ENCODE assay signal across 1 cellular context in the genomic region with DNA sequence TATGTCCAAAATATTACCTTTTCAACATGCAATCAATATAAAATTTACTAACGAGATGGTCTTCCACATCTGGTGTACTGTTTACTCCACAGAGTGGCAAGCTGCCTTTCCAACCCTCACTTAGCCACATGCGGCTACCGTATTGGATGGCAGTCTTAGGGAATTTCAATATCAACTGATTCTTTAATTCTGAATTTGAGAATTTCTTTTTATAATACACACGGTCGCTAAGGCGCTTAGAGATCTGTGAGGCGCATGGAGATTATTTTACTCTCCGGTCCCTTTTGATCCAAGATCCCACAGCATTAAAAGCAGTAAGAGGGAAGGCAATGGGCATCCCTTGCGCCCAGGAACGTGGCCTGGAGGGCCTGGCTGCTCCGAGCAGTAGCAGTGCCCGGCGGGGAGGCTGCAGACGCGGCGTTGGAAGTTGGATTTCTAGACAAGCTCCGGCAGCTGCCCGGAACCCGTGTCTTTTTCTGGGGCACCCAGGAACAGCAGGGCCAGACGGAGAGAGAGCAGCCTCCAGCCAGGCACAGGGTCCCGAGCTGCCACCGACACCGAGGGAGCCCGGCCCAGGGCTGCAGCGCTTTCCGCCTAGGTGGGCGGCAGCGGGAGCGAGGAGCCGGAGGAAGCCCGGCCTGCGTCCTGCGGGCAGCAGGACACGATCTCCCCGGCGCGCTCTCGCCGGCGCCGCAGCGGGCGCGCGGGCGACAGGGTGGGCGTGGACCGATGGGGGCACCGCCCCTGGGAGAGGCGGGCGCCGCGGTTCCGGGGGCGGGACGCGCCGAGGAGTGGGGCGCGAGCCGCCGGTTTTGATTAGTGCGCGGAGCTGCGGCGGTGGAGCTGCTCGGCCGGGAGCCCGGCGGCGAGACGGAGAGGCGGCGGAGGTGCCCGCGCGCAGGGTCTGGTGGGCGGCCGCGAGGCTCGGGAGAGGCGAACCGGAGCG.
TF ChIP-seq lines count a peak whose summit lies in the region.

Gene UGCG, plus strand, starts transcription at position 819 of the 946 bp plus-strand sequence. CDS start 402 bp downstream, outside the sequence.

TF ChIP-seq in HepG2, 621 proteins besides CTCF, POLR2A, EP300 and RAD21 (continued from another document and continues in another):
- TF ChIP-seq SNAPC4 (CRISPR knock-in tag; IDR thresholded peaks at IDR 0.05) = no peak
- no peak for TF ChIP-seq CEBPZ (IDR thresholded peaks at IDR 0.05; ENCODE audit: low read length)
- no peak; the same call in 1 of the 2 replicates for TF ChIP-seq ZNF777 (CRISPR knock-in tag; IDR thresholded peaks at IDR 0.05)
- TF ChIP-seq ZNF317 (CRISPR knock-in tag; IDR thresholded peaks at IDR 0.05) = peak; percentile 21; the same call in 1 of the 2 replicates
- no peak for TF ChIP-seq ZNF484 (CRISPR knock-in tag; IDR thresholded peaks at IDR 0.05; ENCODE audit: borderline replicate concordance, low read depth)
- no peak for TF ChIP-seq ZNF780A (CRISPR knock-in tag; IDR thresholded peaks at IDR 0.05)
- no peak for TF ChIP-seq RBM22 (optimal IDR thresholded peaks at IDR 0.05; ENCODE audit: low read length)
- no peak for TF ChIP-seq GTF2F1 (IDR thresholded peaks at IDR 0.05; ENCODE audit: low read length)
- no peak for TF ChIP-seq FOXK1 (CRISPR knock-in tag; IDR thresholded peaks at IDR 0.05; ENCODE audit: borderline replicate concordance, low read depth)
- no peak for TF ChIP-seq SETDB1 (CRISPR knock-in tag; IDR thresholded peaks at IDR 0.05; ENCODE audit: borderline replicate concordance)
- no peak for TF ChIP-seq NFIC (IDR thresholded peaks at IDR 0.05; ENCODE audit: low read length)
- no peak for TF ChIP-seq ZNF354B (CRISPR knock-in tag; IDR thresholded peaks at IDR 0.05)
- TF ChIP-seq MIER2 (CRISPR knock-in tag; IDR thresholded peaks at IDR 0.05) = no peak
- no peak for TF ChIP-seq LCORL (IDR thresholded peaks at IDR 0.05)
- TF ChIP-seq LCORL (CRISPR knock-in tag; IDR thresholded peaks at IDR 0.05) = no peak
- TF ChIP-seq LBX2 (CRISPR knock-in tag; IDR thresholded peaks at IDR 0.05; ENCODE audit: borderline replicate concordance) = no peak
- TF ChIP-seq ZNF350 (CRISPR knock-in tag; IDR thresholded peaks at IDR 0.05; ENCODE audit: borderline replicate concordance, low read depth) = peak; percentile 55; the same call in 1 of the 2 replicates
- TF ChIP-seq GATAD2A (CRISPR knock-in tag; IDR thresholded peaks at IDR 0.05) = peak; percentile 56
- TF ChIP-seq, protein P1, sequence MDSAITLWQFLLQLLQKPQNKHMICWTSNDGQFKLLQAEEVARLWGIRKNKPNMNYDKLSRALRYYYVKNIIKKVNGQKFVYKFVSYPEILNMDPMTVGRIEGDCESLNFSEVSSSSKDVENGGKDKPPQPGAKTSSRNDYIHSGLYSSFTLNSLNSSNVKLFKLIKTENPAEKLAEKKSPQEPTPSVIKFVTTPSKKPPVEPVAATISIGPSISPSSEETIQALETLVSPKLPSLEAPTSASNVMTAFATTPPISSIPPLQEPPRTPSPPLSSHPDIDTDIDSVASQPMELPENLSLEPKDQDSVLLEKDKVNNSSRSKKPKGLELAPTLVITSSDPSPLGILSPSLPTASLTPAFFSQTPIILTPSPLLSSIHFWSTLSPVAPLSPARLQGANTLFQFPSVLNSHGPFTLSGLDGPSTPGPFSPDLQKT (CRISPR knock-in tag; IDR thresholded peaks at IDR 0.05; ENCODE audit: borderline replicate concordance) = no peak
- no peak for TF ChIP-seq SMYD3 (CRISPR knock-in tag; IDR thresholded peaks at IDR 0.05)
- TF ChIP-seq, protein P2, sequence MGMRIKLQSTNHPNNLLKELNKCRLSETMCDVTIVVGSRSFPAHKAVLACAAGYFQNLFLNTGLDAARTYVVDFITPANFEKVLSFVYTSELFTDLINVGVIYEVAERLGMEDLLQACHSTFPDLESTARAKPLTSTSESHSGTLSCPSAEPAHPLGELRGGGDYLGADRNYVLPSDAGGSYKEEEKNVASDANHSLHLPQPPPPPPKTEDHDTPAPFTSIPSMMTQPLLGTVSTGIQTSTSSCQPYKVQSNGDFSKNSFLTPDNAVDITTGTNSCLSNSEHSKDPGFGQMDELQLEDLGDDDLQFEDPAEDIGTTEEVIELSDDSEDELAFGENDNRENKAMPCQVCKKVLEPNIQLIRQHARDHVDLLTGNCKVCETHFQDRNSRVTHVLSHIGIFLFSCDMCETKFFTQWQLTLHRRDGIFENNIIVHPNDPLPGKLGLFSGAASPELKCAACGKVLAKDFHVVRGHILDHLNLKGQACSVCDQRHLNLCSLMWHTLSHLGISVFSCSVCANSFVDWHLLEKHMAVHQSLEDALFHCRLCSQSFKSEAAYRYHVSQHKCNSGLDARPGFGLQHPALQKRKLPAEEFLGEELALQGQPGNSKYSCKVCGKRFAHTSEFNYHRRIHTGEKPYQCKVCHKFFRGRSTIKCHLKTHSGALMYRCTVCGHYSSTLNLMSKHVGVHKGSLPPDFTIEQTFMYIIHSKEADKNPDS (CRISPR knock-in tag; IDR thresholded peaks at IDR 0.05) = no peak
- no peak for TF ChIP-seq JUND (CRISPR knock-in tag; IDR thresholded peaks at IDR 0.05)
- TF ChIP-seq ZNF136 (CRISPR knock-in tag; IDR thresholded peaks at IDR 0.05; ENCODE audit: low read depth) = no peak
- no peak for TF ChIP-seq U2AF2 (IDR thresholded peaks at IDR 0.05; ENCODE audit: low read depth, low read length)
- TF ChIP-seq SMARCE1 (IDR thresholded peaks at IDR 0.05; ENCODE audit: borderline replicate concordance) = no peak
- TF ChIP-seq KLF13 (CRISPR knock-in tag; IDR thresholded peaks at IDR 0.05) = no peak
- TF ChIP-seq NR2F2 (IDR thresholded peaks at IDR 0.05; ENCODE audit: borderline replicate concordance, low read depth) = no peak; the same call in 1 of the 2 replicates
- TF ChIP-seq SP5 (CRISPR knock-in tag; IDR thresholded peaks at IDR 0.05; ENCODE audit: borderline replicate concordance, low read depth) = peak; percentile 61; the same call in 1 of the 2 replicates
- TF ChIP-seq, protein P3, sequence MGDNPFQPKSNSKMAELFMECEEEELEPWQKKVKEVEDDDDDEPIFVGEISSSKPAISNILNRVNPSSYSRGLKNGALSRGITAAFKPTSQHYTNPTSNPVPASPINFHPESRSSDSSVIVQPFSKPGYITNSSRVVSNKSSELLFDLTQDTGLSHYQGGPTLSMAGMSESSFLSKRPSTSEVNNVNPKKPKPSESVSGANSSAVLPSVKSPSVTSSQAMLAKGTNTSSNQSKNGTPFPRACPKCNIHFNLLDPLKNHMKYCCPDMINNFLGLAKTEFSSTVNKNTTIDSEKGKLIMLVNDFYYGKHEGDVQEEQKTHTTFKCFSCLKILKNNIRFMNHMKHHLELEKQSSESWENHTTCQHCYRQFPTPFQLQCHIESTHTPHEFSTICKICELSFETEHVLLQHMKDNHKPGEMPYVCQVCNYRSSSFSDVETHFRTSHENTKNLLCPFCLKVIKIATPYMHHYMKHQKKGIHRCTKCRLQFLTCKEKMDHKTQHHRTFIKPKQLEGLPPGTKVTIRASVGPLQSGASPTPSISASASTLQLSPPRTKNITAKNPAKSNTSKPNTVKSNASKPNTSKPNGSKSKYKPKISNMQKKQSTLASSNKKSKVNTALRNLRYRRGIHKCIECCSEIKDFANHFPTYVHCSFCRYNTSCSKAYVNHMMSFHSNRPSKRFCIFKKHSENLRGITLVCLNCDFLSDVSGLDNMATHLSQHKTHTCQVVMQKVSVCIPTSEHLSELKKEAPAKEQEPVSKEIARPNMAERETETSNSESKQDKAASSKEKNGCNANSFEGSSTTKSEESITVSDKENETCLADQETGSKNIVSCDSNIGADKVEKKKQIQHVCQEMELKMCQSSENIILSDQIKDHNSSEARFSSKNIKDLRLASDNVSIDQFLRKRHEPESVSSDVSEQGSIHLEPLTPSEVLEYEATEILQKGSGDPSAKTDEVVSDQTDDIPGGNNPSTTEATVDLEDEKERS (CRISPR knock-in tag; IDR thresholded peaks at IDR 0.05) = 0 out of 2 replicates have a peak, but pooled peaks have one; percentile 66
- no peak for TF ChIP-seq ZFP36 (IDR thresholded peaks at IDR 0.05; ENCODE audit: borderline replicate concordance, low read depth, low read length, partially characterized antibody)
- TF ChIP-seq, protein P4, sequence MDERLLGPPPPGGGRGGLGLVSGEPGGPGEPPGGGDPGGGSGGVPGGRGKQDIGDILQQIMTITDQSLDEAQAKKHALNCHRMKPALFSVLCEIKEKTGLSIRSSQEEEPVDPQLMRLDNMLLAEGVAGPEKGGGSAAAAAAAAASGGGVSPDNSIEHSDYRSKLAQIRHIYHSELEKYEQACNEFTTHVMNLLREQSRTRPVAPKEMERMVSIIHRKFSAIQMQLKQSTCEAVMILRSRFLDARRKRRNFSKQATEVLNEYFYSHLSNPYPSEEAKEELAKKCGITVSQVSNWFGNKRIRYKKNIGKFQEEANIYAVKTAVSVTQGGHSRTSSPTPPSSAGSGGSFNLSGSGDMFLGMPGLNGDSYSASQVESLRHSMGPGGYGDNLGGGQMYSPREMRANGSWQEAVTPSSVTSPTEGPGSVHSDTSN (CRISPR knock-in tag; IDR thresholded peaks at IDR 0.05) = no peak
- TF ChIP-seq, protein P5, sequence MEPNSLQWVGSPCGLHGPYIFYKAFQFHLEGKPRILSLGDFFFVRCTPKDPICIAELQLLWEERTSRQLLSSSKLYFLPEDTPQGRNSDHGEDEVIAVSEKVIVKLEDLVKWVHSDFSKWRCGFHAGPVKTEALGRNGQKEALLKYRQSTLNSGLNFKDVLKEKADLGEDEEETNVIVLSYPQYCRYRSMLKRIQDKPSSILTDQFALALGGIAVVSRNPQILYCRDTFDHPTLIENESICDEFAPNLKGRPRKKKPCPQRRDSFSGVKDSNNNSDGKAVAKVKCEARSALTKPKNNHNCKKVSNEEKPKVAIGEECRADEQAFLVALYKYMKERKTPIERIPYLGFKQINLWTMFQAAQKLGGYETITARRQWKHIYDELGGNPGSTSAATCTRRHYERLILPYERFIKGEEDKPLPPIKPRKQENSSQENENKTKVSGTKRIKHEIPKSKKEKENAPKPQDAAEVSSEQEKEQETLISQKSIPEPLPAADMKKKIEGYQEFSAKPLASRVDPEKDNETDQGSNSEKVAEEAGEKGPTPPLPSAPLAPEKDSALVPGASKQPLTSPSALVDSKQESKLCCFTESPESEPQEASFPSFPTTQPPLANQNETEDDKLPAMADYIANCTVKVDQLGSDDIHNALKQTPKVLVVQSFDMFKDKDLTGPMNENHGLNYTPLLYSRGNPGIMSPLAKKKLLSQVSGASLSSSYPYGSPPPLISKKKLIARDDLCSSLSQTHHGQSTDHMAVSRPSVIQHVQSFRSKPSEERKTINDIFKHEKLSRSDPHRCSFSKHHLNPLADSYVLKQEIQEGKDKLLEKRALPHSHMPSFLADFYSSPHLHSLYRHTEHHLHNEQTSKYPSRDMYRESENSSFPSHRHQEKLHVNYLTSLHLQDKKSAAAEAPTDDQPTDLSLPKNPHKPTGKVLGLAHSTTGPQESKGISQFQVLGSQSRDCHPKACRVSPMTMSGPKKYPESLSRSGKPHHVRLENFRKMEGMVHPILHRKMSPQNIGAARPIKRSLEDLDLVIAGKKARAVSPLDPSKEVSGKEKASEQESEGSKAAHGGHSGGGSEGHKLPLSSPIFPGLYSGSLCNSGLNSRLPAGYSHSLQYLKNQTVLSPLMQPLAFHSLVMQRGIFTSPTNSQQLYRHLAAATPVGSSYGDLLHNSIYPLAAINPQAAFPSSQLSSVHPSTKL (CRISPR knock-in tag; IDR thresholded peaks at IDR 0.05) = peak; percentile 59
- peak; percentile 88 for TF ChIP-seq ZFY (CRISPR knock-in tag; IDR thresholded peaks at IDR 0.05)
